In the genomic region with DNA sequence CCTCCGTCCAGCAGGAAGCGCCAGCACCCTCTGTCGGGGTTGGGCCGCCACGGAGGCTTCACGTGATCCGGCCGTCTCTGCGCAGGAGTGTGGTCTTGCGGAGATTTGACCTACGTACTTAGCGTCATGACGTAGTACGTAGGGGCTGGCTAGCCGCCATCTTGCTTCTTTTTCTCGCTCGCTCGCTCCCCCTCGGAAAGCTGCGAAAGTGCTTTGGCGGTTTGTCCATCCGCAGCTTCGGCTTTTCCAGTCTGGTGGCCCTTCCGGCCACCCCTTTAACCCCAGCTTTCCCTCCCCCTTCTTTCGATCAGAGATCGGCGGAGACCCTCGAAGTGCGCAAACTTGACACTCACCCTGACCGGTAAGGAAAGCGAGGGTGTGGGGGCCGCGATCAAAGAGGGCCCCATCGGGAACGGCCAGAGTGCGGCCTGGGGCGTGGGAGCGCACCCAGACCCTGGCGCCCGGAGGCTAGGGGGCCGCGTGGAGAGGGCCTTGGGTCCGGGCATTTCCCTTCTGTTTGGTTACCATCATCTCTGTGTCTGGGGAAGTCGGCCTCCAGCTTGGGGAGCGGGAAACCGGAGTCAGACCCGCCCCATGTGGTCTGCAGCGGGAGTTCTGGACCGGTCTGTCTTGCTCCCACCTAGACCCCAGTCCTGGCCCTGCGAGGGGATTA, we compare ENCODE assay signal across 8 cellular contexts. TPM values are rescaled to one million over a fixed set of nuclear protein-coding genes. Genes with fewer than 3 reads are reported as not detected.
DNase-seq lines count a peak whose midpoint lies in the region; ATAC-seq and TF ChIP-seq lines count a peak whose summit lies in the region.

TSS of gene PRRC2C (plus strand) at position 156 of the 673 bp plus-strand sequence. CDS start 26,559 bp downstream, outside the sequence.

- no peaks in the 10 kb centered on the region for H3K27me3 Mint-ChIP-seq in activated T-helper 17 cell treated with anti-CD3 and anti-CD28 coated beads, Interleukin-2, amount 50 U/mL, for 72 hours
- no peaks in the 10 kb centered on the region for H3K27me3 Mint-ChIP-seq in naive thymus-derived CD8-positive, alpha-beta T cell

- peak within 1 kb of the TSS; percentile 85 for H3K27ac ChIP-seq in DOHH2 (ENCODE audit: low read depth, low read length)
- peak within 1 kb of the TSS; percentile 99 for H3K27ac ChIP-seq in fibroblast of lung (ENCODE audit: insufficient read depth, low read length)

- no peaks in the 10 kb centered on the region for H3K9me2 ChIP-seq in DOHH2 (replicated peaks; ENCODE audit: control insufficient read depth, low read length)

- H4K20me1 ChIP-seq in DOHH2 (ENCODE audit: control insufficient read depth, insufficient read depth, low read depth, low read length) (peaks cover 41% of the 10 kb centered on the region), fibroblast of lung (ENCODE audit: control insufficient read depth, extremely low read depth, insufficient read depth, low read length) (peaks cover 4% of the 10 kb centered on the region)

- H3K4me3 ChIP-seq in DOHH2 (ENCODE audit: low read length) (peak within 1 kb of the TSS; percentile 98), fibroblast of lung (replicated peaks in 1 of 4; ENCODE audit: control extremely low read depth in 1 of 4, insufficient read depth in 1 of 4, low read depth in 3 of 4, low read length in 4 of 4) (peak within 1 kb of the TSS; percentile 83 to 100 (median 96))

- peak within 1 kb of the TSS; percentile 98 for H2AFZ ChIP-seq in fibroblast of lung (ENCODE audit: low read length)

- peak; percentile 80 for TF ChIP-seq CTCF in DOHH2 (IDR thresholded peaks at IDR 0.05; ENCODE audit: low read depth, low read length, poor library complexity, severe bottlenecking)
- TF ChIP-seq CTCF in fibroblast of lung (conservative IDR thresholded peaks at IDR 0.05 in 1 of 2, IDR thresholded peaks at IDR 0.05 in 1 of 2; ENCODE audit: low read depth in 1 of 2, low read length in 2 of 2): peak; percentile 65 to 74

- H3K4me3 Mint-ChIP-seq in activated T-helper 17 cell treated with anti-CD3 and anti-CD28 coated beads, Interleukin-2, amount 50 U/mL, for 72 hours: peak within 1 kb of the TSS; percentile 94
- peak within 1 kb of the TSS; percentile 89 to 100 (median 95) for H3K4me3 Mint-ChIP-seq in naive thymus-derived CD8-positive, alpha-beta T cell

- peaks cover 36% of the 10 kb centered on the region for H3K4me1 Mint-ChIP-seq in activated T-helper 17 cell treated with anti-CD3 and anti-CD28 coated beads, Interleukin-2, amount 50 U/mL, for 72 hours
- H3K4me1 Mint-ChIP-seq in naive thymus-derived CD8-positive, alpha-beta T cell: peaks cover 26 to 56% (median 50%) of the 10 kb centered on the region in 4 donors

- H3K4me1 ChIP-seq in DOHH2 (ENCODE audit: control insufficient read depth, low read length) (peaks cover 42% of the 10 kb centered on the region), fibroblast of lung (ENCODE audit: control insufficient read depth, extremely low read depth, insufficient read depth, low read length) (peaks cover 6% of the 10 kb centered on the region)

- 0 out of 2 replicates have a peak, but pooled peaks cover 2% of the 10 kb centered on the region for H3F3A ChIP-seq in DOHH2 (ENCODE audit: control insufficient read depth, insufficient read depth)

- H3K36me3 ChIP-seq in DOHH2 (ENCODE audit: control insufficient read depth, low read length) (peaks cover 51% of the 10 kb centered on the region), fibroblast of lung (ENCODE audit: control insufficient read depth, insufficient read depth, low read length) (no peaks in the 10 kb centered on the region)

- H3K27me3 ChIP-seq in DOHH2 (ENCODE audit: control insufficient read depth, low read length) (no peaks in the 10 kb centered on the region), fibroblast of lung (ENCODE audit: control insufficient read depth, insufficient read depth, low read length) (no peaks in the 10 kb centered on the region)

- H3K27ac Mint-ChIP-seq in activated T-helper 17 cell treated with anti-CD3 and anti-CD28 coated beads, Interleukin-2, amount 50 U/mL, for 72 hours: peak within 1 kb of the TSS; percentile 94
- peak within 1 kb of the TSS; percentile 94 to 100 (median 100) for H3K27ac Mint-ChIP-seq in naive thymus-derived CD8-positive, alpha-beta T cell

- POLR2A ChIA-PET in naive thymus-derived CD8-positive, alpha-beta T cell (lab: Charles Lee): interaction anchor here (0.6 to 3.1 kb wide), 19 partner anchors 9 to 1592 kb away, joined by 3 to 26 read pairs (median 5); partner anchors contain the start of genes FMO4, METTL13, SCYL3 and VAMP4

- DNase-seq in Kasumi-1 (lab: John Stamatoyannopoulos, UW) (peak; percentile 95 to 96), RPMI8226 (peak; percentile 99), fibroblast of lung (ENCODE audit: low read depth in 2 of 2) (peak; percentile 98 to 99)
- DNase-seq in naive thymus-derived CD8-positive, alpha-beta T cell: peak; percentile 85 to 97 (median 94)
- DNase-seq in stimulated activated naive CD4-positive, alpha-beta T cell treated with Interleukin-2 at 50 U/mL for 16 hours (lab: John Stamatoyannopoulos, UW): peak; percentile 93

- H3K79me2 ChIP-seq in DOHH2 (ENCODE audit: control insufficient read depth, low read length) (peaks cover 59% of the 10 kb centered on the region), fibroblast of lung (ENCODE audit: control insufficient read depth, insufficient read depth, low read length) (peaks cover 51% of the 10 kb centered on the region)

- H3K9me3 ChIP-seq in DOHH2 (ENCODE audit: control insufficient read depth, insufficient read depth, low read length): no peaks in the 10 kb centered on the region
- H3K9me3 ChIP-seq in fibroblast of lung (ENCODE audit: control insufficient read depth, insufficient read depth, low read depth, low read length): no peaks in the 10 kb centered on the region

- peaks cover 54% of the 10 kb centered on the region for H3K36me3 Mint-ChIP-seq in activated T-helper 17 cell treated with anti-CD3 and anti-CD28 coated beads, Interleukin-2, amount 50 U/mL, for 72 hours (ENCODE audit: low read depth)
- peaks cover 0 to 29% (median 8%) of the 10 kb centered on the region in 3 donors for H3K36me3 Mint-ChIP-seq in naive thymus-derived CD8-positive, alpha-beta T cell

- peak within 1 kb of the TSS; percentile 100 for H3K9ac ChIP-seq in fibroblast of lung (ENCODE audit: insufficient read depth, low read length)

- ATAC-seq in GM21825 (IDR thresholded peaks at IDR 0.05; ENCODE audit: unreplicated experiment): peak; percentile 98
- peak; percentile 92 for ATAC-seq in activated T-helper 17 cell treated with anti-CD3 and anti-CD28 coated beads, Interleukin-2, amount 50 U/mL, for 72 hours (replicated peaks)
- peak; percentile 80 to 83 for ATAC-seq in naive thymus-derived CD8-positive, alpha-beta T cell

- H3K4me2 ChIP-seq in DOHH2 (ENCODE audit: low read length) (peak within 1 kb of the TSS; percentile 80), fibroblast of lung (ENCODE audit: extremely low read depth, insufficient read depth, low read length) (peak within 1 kb of the TSS; percentile 97)

- no peaks in the 10 kb centered on the region for H3K9me3 Mint-ChIP-seq in activated T-helper 17 cell treated with anti-CD3 and anti-CD28 coated beads, Interleukin-2, amount 50 U/mL, for 72 hours
- peaks cover 0 to 3% (median 0%) of the 10 kb centered on the region in 9 donors for H3K9me3 Mint-ChIP-seq in naive thymus-derived CD8-positive, alpha-beta T cell

RNA-seq across cellular contexts. Expression of gene PRRC2C, which starts in this region (rescaled TPM):
- total RNA-seq in activated T-helper 17 cell treated with anti-CD3 and anti-CD28 coated beads, Interleukin-2, amount 50 U/mL, for 72 hours: 100 to 1,000 TPM; 209 to 242 TPM
- 31.8 and 50.4 TPM in 2 replicates for total RNA-seq in fibroblast of lung
- 48.5 and 56.3 TPM in 2 replicates for polyA plus RNA-seq in fibroblast of lung
- 56.4 and 56.8 TPM in 2 replicates for polyA plus RNA-seq in fibroblast of lung (2012)
- 64.6 and 78.8 TPM in 2 replicates for polyA minus RNA-seq in fibroblast of lung (ENCODE audit: low replicate concordance)
- 100 to 1,000 TPM; 310 to 337 TPM for total RNA-seq in naive thymus-derived CD8-positive, alpha-beta T cell
- polyA plus RNA-seq in naive thymus-derived CD8-positive, alpha-beta T cell: 10 to 100 TPM; 30.0 to 82.8 (median 53.5) TPM

Comparison
In these comparisons a context has a peak if more than half of its experiments do, and no peak if none do; other contexts are left out.
1. Peak in every context shown above with its lines: DNase-seq, ATAC-seq, H3K4me3 ChIP-seq and H3K27ac ChIP-seq.